ENCODE assay signal across 16 cellular contexts in the genomic region with DNA sequence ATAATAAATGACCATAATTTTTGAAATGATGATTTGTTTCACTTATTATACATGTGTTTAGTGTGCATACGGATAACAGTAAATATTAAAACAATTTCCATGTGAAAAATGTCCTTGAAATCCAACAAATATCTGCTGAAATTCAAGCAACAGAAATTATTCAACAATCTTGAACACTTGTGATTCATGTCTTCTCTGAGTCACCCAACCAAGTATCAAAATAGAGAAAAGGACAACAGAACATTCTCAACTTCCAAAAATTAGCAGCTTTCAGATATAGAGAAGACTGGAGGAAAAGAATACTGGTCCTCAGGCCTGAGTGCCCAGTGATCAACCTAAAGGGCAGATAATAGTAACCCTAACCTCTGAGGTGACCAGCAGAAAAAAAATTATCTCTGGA.
DNase-seq lines count a peak whose midpoint lies in the region; ATAC-seq and TF ChIP-seq lines count a peak whose summit lies in the region.
"Had no signal": no experiment of that assay in that cellular context is flagged by ENCODE, and none has a peak within 500 bp of the region (broad histone marks: within the 10 kb centered on the region; RNA-seq: fewer than 3 reads in every experiment).

No MANE protein-coding gene starts in this region.

- no peak overlapping the region for H3K9ac ChIP-seq in GM23248

- H3K4me1 ChIP-seq in GM23248 (ENCODE audit: insufficient read depth) (peaks cover 42% of the 10 kb centered on the region), OCI-LY7 (ENCODE audit: insufficient read depth, low read length, poor library complexity, severe bottlenecking) (peaks cover 57% of the 10 kb centered on the region)

- 48 to 64% methylated on average over 1 of the region's 1 CpG for WGBS in GM23248 (ENCODE audit: low coverage in 1 of 2, low lambda C conversion rate in 2 of 2, missing lambda C conversion rate in 2 of 2), 2 experiments

- POLR2A ChIA-PET in OCI-LY7 (lab: Charles Lee) = interaction anchor here (1.0 to 2.4 kb wide), 3 partner anchors 10 to 33 kb away, joined by 3 to 6 read pairs (median 5); no protein-coding TSS in a partner anchor

- in situ Hi-C loops in GM23248 (cut with MboI) = no loop called here

- no TSS peak for BruUV-seq in OCI-LY7 (replicated peaks; lab: Mats Ljungman, UMichigan)

- no peaks in the 10 kb centered on the region for H3K9me2 ChIP-seq in GM23248 (ENCODE audit: insufficient read depth)
- no peaks in the 10 kb centered on the region for H3K9me2 ChIP-seq in OCI-LY7 (ENCODE audit: insufficient read depth, low read length)

- H3K27ac ChIP-seq in GM23248 (no peak overlapping the region), OCI-LY7 (ENCODE audit: low read depth, low read length, poor library complexity, severe bottlenecking) (peak overlapping the region; percentile 43)
- H3K27ac ChIP-seq: PC-9 had no signal

- no peak for TF ChIP-seq CTCF in OCI-LY7 (conservative IDR thresholded peaks at IDR 0.05; ENCODE audit: low read length)
- no peak for TF ChIP-seq CTCF in fibroblast of mammary gland (conservative IDR thresholded peaks at IDR 0.05; ENCODE audit: control insufficient read depth, insufficient read depth, low read depth, low read length)

- peaks cover 26% of the 10 kb centered on the region for H3F3A ChIP-seq in GM23248 (ENCODE audit: insufficient read depth)

- H2AFZ ChIP-seq in GM23248 (no peak overlapping the region), OCI-LY7 (ENCODE audit: low read length) (peak overlapping the region; percentile 66; the same call in 1 of the 2 replicates)
- H2AFZ ChIP-seq: PC-9 had no signal

- intact Hi-C loops in OCI-LY7 (cut with micrococcal nuclease; ENCODE audit: unreplicated experiment) = no loop called here

- H3K4me2 ChIP-seq in GM23248 (ENCODE audit: unreplicated experiment) = no peak overlapping the region
- H3K4me2 ChIP-seq in OCI-LY7 (ENCODE audit: low read length) = peak overlapping the region; percentile 64
- H3K4me2 ChIP-seq: PC-9 had no signal

- H4K20me1 ChIP-seq in GM23248 (ENCODE audit: insufficient read depth) = no peaks in the 10 kb centered on the region
- H4K20me1 ChIP-seq in OCI-LY7 (ENCODE audit: insufficient read depth, low read length) = no peaks in the 10 kb centered on the region

- no peaks in the 10 kb centered on the region for H3K36me3 ChIP-seq in GM23248 (ENCODE audit: low read depth)
- H3K36me3 ChIP-seq in OCI-LY7 (ENCODE audit: insufficient read depth, low read length) = no peaks in the 10 kb centered on the region

- no peak for ATAC-seq in stimulated activated naive CD8-positive, alpha-beta T cell treated with anti-CD3 and anti-CD28 coated beads, Interleukin-15, Interleukin-2, amounts not matched to agents 100 U/mL and 50 U/mL, for 24 hours
- ATAC-seq: CD8-positive, alpha-beta T cell had no signal

- CTCF ChIA-PET in OCI-LY7 (lab: Charles Lee; ENCODE audit: unreplicated experiment) = no interaction called here

- H3K27me3 ChIP-seq in GM23248 (replicated peaks; ENCODE audit: insufficient read depth) = no peaks in the 10 kb centered on the region

- no peak overlapping the region for H3K4me3 ChIP-seq in GM23248
- no peak overlapping the region for H3K4me3 ChIP-seq in OCI-LY7 (ENCODE audit: low read depth, low read length, poor library complexity, severe bottlenecking)
- H3K4me3 ChIP-seq in fibroblast of mammary gland (ENCODE audit: control insufficient read depth, low read depth, low read length) = no peak overlapping the region
- H3K4me3 ChIP-seq: PC-9 had no signal

- no peaks in the 10 kb centered on the region for H3K79me2 ChIP-seq in GM23248 (ENCODE audit: insufficient read depth)
- no peaks in the 10 kb centered on the region for H3K79me2 ChIP-seq in OCI-LY7 (ENCODE audit: insufficient read depth, low read depth, low read length)

- H3K9me3 ChIP-seq in GM23248 (ENCODE audit: low read depth) (no peaks in the 10 kb centered on the region), OCI-LY7 (ENCODE audit: low read length) (peaks cover 6% of the 10 kb centered on the region; the same call in 1 of the 2 replicates)

- DNase-seq in GM23248 (peak; percentile 65), OCI-LY7 (ENCODE audit: low spot score) (no peak), fibroblast of mammary gland (ENCODE audit: low read depth) (peak; percentile 39), renal cortical epithelial cell (ENCODE audit: low read depth) (peak; percentile 25), amygdala (lab: John Stamatoyannopoulos, UW) (no peak), NCI-H526 treated with DMSO at 0.1 percent for 48 hours (lab: John Stamatoyannopoulos, UW) (no peak)
- DNase-seq in stimulated activated naive CD8-positive, alpha-beta T cell treated with anti-CD3 and anti-CD28 coated beads, Interleukin-15, Interleukin-2, amounts not matched to agents 100 U/mL and 50 U/mL, for 24 hours = no peak
- DNase-seq: CD8-positive, alpha-beta T cell; H9; Kasumi-1; NCI-H1436 treated with DMSO at 0.1 percent for 48 hours; NCI-H2081; NCI-H2227 treated with DMSO at 0.1 percent for 48 hours; NCI-H526; NK-92 treated with Interleukin-12 subunit alpha and Interleukin-12 subunit beta, amount 100 ng/mL, for 24 hours had no signal

Comparison
In these comparisons a context has a peak if more than half of its experiments do, and no peak if none do; other contexts are left out.
1. DNase-seq: peak in GM23248 (single experiment), fibroblast of mammary gland (single experiment) and renal cortical epithelial cell (single experiment); none in OCI-LY7 (single experiment), amygdala (0 of 56), stimulated activated naive CD8-positive, alpha-beta T cell treated with anti-CD3 and anti-CD28 coated beads, Interleukin-15, Interleukin-2, amounts not matched to agents 100 U/mL and 50 U/mL, for 24 hours (single experiment) and NCI-H526 treated with DMSO at 0.1 percent for 48 hours (single experiment).